In the genomic region with DNA sequence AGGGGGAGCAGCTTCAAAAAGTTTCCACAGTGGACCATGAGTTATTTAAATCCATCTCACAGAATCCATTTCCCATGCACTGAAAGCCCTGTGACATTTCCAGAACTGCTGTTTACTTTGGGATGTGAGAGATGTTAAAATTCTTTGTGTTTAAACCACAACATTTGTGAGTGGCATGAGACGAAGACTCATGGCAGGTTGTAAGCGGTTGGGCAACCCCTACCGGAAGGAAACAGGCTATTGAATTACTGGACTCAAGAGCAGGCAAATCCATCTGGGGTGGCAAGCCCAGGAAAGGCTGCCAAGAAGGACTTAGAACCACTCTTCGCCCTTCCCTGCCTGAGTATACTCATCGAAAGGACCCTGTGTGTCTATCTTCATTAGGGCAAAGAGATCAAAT, we compare ENCODE assay signal across 9 cellular contexts. TPM values are rescaled to one million over a fixed set of nuclear protein-coding genes. Genes with fewer than 3 reads are reported as not detected.
DNase-seq lines count a peak whose midpoint lies in the region; ATAC-seq, FAIRE-seq and TF ChIP-seq lines count a peak whose summit lies in the region.
"Had no signal": no experiment of that assay in that cellular context is flagged by ENCODE, and none has a peak within 500 bp of the region (broad histone marks: within the 10 kb centered on the region; RNA-seq: fewer than 3 reads in every experiment).

No MANE protein-coding gene starts in this region.

- H3F3A ChIP-seq in smooth muscle cell (ENCODE audit: low read depth) = no peaks in the 10 kb centered on the region

- H3K79me2 ChIP-seq in endothelial cell of umbilical vein (ENCODE audit: control insufficient read depth, insufficient read depth, low read length) = no peaks in the 10 kb centered on the region
- no peaks in the 10 kb centered on the region for H3K79me2 ChIP-seq in smooth muscle cell (ENCODE audit: low read depth)

- H3K9me3 ChIP-seq in endothelial cell of umbilical vein (replicated peaks; ENCODE audit: control insufficient read depth, insufficient read depth, low read length) = no peaks in the 10 kb centered on the region
- no peaks in the 10 kb centered on the region for H3K9me3 ChIP-seq in smooth muscle cell (replicated peaks; ENCODE audit: low read depth)

- H3K4me2 ChIP-seq in endothelial cell of umbilical vein (ENCODE audit: insufficient read depth, low read length) (peak overlapping the region; percentile 0), smooth muscle cell (no peak overlapping the region)

- BruUV-seq in endothelial cell of umbilical vein (replicated peaks; lab: Mats Ljungman, UMichigan) = no TSS peak

- no peak for ATAC-seq in HG02678 (IDR thresholded peaks at IDR 0.05; ENCODE audit: unreplicated experiment)
- ATAC-seq in left cardiac atrium = no peak

- POLR2A ChIA-PET in endothelial cell of umbilical vein (lab: Charles Lee) = interaction anchor here (0.6 kb wide), 1 partner anchor 61 kb away, joined by 5 read pairs; no protein-coding TSS in a partner anchor

- dilution Hi-C loops in endothelial cell of umbilical vein (cut with MboI; ENCODE audit: extremely low pct_ligation_motif_present, low sequenced_read_pairs) = no loop called here

- 79% methylated on average over 5 of the region's 5 CpGs for WGBS in smooth muscle cell (ENCODE audit: low lambda C conversion rate)

- CTCF ChIA-PET in endothelial cell of umbilical vein (lab: Charles Lee) = interaction anchor here (1.3 to 1.4 kb wide), 3 partner anchors 36 to 304 kb away, joined by 3 read pairs; no protein-coding TSS in a partner anchor

- H3K9ac ChIP-seq in endothelial cell of umbilical vein (replicated peaks; ENCODE audit: extremely low read depth, insufficient read depth, low read length) (no peak overlapping the region), smooth muscle cell (ENCODE audit: low read depth) (no peak overlapping the region)

- H2AFZ ChIP-seq in endothelial cell of umbilical vein (ENCODE audit: low read depth, low read length) (no peak overlapping the region), smooth muscle cell (ENCODE audit: low read depth) (no peak overlapping the region)

- H3K4me1 ChIP-seq in endothelial cell of umbilical vein (ENCODE audit: control insufficient read depth, extremely low read depth, insufficient read depth, low read length) (peaks cover 33% of the 10 kb centered on the region), smooth muscle cell (ENCODE audit: low read depth) (no peaks in the 10 kb centered on the region)

- H3K27ac ChIP-seq in endothelial cell of umbilical vein (ENCODE audit: insufficient read depth, low read depth, low read length) (no peak overlapping the region), smooth muscle cell (ENCODE audit: low read depth) (no peak overlapping the region)

- DNase-seq in NCI-H82 (lab: John Stamatoyannopoulos, UW) (peak; percentile 14), NCI-H82 treated with DMSO at 0.1 percent for 48 hours (lab: John Stamatoyannopoulos, UW; ENCODE audit: unreplicated experiment) (no peak), NCI-H748 (lab: John Stamatoyannopoulos, UW; ENCODE audit: unreplicated experiment) (peak; percentile 67), endothelial cell of umbilical vein (ENCODE audit: low read depth, low spot score) (peak; percentile 92), stromal cell of bone marrow (ENCODE audit: low read depth) (peak; percentile 74), smooth muscle cell (lab: John Stamatoyannopoulos, UW; ENCODE audit: unreplicated experiment) (no peak), left cardiac atrium (no peak)
- DNase-seq: activated B cell treated with CpG ODN at 0.5 μM for 24 hours had no signal

- no peaks in the 10 kb centered on the region for H4K20me1 ChIP-seq in endothelial cell of umbilical vein (replicated peaks; ENCODE audit: control insufficient read depth, extremely low read depth, insufficient read depth, low read length)
- no peaks in the 10 kb centered on the region for H4K20me1 ChIP-seq in smooth muscle cell (ENCODE audit: low read depth)

- TF ChIP-seq CTCF in endothelial cell of umbilical vein (IDR thresholded peaks at IDR 0.05; ENCODE audit: extremely low read depth in 1 of 2, insufficient read depth in 1 of 2, low read depth in 1 of 2, low read length in 2 of 2) (no peak), smooth muscle cell (IDR thresholded peaks at IDR 0.05; ENCODE audit: borderline replicate concordance, insufficient read depth, poor library complexity, severe bottlenecking) (no peak)

- FAIRE-seq in endothelial cell of umbilical vein (lab: Jason Lieb, UNC) = peak; percentile 66

- no peaks in the 10 kb centered on the region for H3K27me3 ChIP-seq in endothelial cell of umbilical vein (ENCODE audit: control insufficient read depth in 2 of 2, insufficient read depth in 2 of 2, low read length in 2 of 2)
- H3K27me3 ChIP-seq in smooth muscle cell (ENCODE audit: low read depth) = no peaks in the 10 kb centered on the region

- H3K4me3 ChIP-seq in endothelial cell of umbilical vein (replicated peaks in 1 of 3; ENCODE audit: insufficient read depth in 1 of 3, low read depth in 1 of 3, low read length in 3 of 3) (no peak overlapping the region), smooth muscle cell (no peak overlapping the region)

- H3K9me1 ChIP-seq in endothelial cell of umbilical vein (replicated peaks; ENCODE audit: control insufficient read depth, extremely low read depth, insufficient read depth, low read length) = no peaks in the 10 kb centered on the region

- intact Hi-C loops in endothelial cell of umbilical vein (cut with micrococcal nuclease) (loop anchor here (10.0 kb wide), 1 partner anchor 455 kb away; no protein-coding TSS in a partner anchor), left cardiac atrium (cut with DNase I) (loop anchor here in 1 of 2 donors (10.0 kb wide), 1 partner anchor 135 kb away; no protein-coding TSS in a partner anchor)

- H3K36me3 ChIP-seq in endothelial cell of umbilical vein (ENCODE audit: control insufficient read depth in 2 of 2, extremely low read depth in 1 of 2, insufficient read depth in 2 of 2, low read length in 2 of 2) (no peaks in the 10 kb centered on the region), smooth muscle cell (ENCODE audit: low read depth) (no peaks in the 10 kb centered on the region)

- no peak for TF ChIP-seq POLR2A in endothelial cell of umbilical vein (IDR thresholded peaks at IDR 0.05; ENCODE audit: low read depth, low read length)

TF ChIP-seq in endothelial cell of umbilical vein, 7 proteins besides CTCF, POLR2A, EP300 and RAD21:
- no peak for TF ChIP-seq MYC (IDR thresholded peaks at IDR 0.05; ENCODE audit: low read depth, low read length)
- TF ChIP-seq, protein P1, sequence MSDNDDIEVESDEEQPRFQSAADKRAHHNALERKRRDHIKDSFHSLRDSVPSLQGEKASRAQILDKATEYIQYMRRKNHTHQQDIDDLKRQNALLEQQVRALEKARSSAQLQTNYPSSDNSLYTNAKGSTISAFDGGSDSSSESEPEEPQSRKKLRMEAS (IDR thresholded peaks at IDR 0.05; ENCODE audit: insufficient read depth, insufficient read length) = no peak
- TF ChIP-seq FOS (IDR thresholded peaks at IDR 0.05; ENCODE audit: borderline replicate concordance, insufficient read depth, low read length) = peak; percentile 59
- no peak for TF ChIP-seq EZH2 (IDR thresholded peaks at IDR 0.05; ENCODE audit: borderline replicate concordance, low read depth, low read length, severe bottlenecking)
- TF ChIP-seq JUN (IDR thresholded peaks at IDR 0.05; ENCODE audit: borderline replicate concordance, insufficient read depth, insufficient read length, low read depth) = no peak
- TF ChIP-seq POLR2AphosphoS5 (IDR thresholded peaks at IDR 0.05; ENCODE audit: insufficient read depth, low read depth, low read length) = peak; percentile 78
- TF ChIP-seq GATA2 (IDR thresholded peaks at IDR 0.05; ENCODE audit: insufficient read depth, insufficient read length, low read depth, low read length) = peak; percentile 68
TF ChIP-seq in endothelial cell of umbilical vein: peak in this region for 3.

RNA-seq across cellular contexts. Expression of a gene that starts 22.3 kb away (rescaled TPM):
- total RNA-seq in endothelial cell of umbilical vein = 0.49 TPM in 1 of 2 replicates, not detected in the other
- 0.69 and 0.92 TPM in 2 replicates for polyA plus RNA-seq in endothelial cell of umbilical vein
- 0.99 and 1.0 TPM in 2 replicates for polyA plus RNA-seq in endothelial cell of umbilical vein (2011; cell fraction: cytosol; rRNA removed)
- polyA plus RNA-seq in endothelial cell of umbilical vein (2011; cell fraction: nucleus; rRNA removed) = 0.38 and 0.91 TPM in 2 replicates
- polyA plus RNA-seq in endothelial cell of umbilical vein (2012) = 1.0 and 1.4 TPM in 2 replicates
- 0.42 and 0.61 TPM in 2 replicates for polyA minus RNA-seq in endothelial cell of umbilical vein
- polyA minus RNA-seq in endothelial cell of umbilical vein (2011; cell fraction: cytosol; rRNA and poly(A)+ RNA removed) = not detected
- 0.38 TPM in 1 of 2 replicates, not detected in the other for polyA minus RNA-seq in endothelial cell of umbilical vein (2011; cell fraction: nucleus; rRNA and poly(A)+ RNA removed)
- 1.5 TPM in 1 of 2 replicates, not detected in the other for total RNA-seq in smooth muscle cell
- polyA plus RNA-seq in smooth muscle cell = 0.19 TPM in 1 of 2 replicates, not detected in the other
- not detected for total RNA-seq in left cardiac atrium
- total RNA-seq: activated B cell treated with CpG ODN at 0.5 μM for 24 hours had no signal

Comparison
In these comparisons a context has a peak if more than half of its experiments do, and no peak if none do; other contexts are left out.
1. DNase-seq: peak in NCI-H82 (single experiment), NCI-H748 (single experiment), endothelial cell of umbilical vein (single experiment) and stromal cell of bone marrow (single experiment); none in NCI-H82 treated with DMSO at 0.1 percent for 48 hours (single experiment), smooth muscle cell (single experiment) and left cardiac atrium (single experiment).